Comparison of ENCODE assay signal across 8 cellular contexts in the genomic region with DNA sequence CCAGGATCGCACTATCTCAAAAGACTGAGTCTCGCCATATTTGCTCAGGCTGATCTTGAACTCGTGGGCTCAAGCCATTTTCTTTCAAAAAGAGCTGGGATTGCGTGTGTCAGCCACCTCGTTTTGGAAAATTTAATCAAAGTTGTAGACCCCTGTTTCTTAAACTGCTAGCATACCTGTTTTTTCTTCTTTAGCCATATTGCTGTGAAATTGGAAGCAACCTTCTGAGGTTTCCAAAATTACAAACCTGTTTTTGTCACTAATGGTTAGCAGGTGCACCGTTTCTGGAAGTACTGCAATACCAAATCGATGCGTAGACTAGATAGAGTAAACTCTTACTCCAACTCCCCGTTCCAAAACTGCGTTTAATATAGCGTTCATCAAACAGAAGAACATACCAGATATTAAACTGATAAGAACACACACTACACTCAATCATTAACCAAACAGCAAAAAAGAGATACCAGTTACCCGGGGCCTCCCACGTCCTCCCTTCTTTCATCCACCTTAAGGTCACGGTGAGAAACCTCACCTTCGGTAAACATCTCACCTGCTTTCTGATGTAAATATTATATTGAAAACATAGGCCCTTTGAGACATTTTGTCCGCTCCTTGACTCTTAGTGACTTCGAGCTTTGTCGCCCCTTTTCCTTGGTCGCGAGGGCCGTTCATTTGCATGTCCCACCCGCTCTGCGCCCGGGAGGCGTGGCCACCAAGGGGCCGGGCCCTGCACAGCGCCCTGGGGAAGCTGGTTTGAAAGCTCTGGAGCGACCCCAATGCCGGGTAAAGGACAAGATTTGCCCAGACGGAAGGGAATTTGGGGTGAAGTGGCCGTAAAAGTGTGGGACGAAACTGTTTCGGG. TPM values are rescaled to one million over a fixed set of nuclear protein-coding genes. Genes with fewer than 3 reads are reported as not detected.
DNase-seq lines count a peak whose midpoint lies in the region; ATAC-seq, FAIRE-seq and TF ChIP-seq lines count a peak whose summit lies in the region.

Gene RNU2-63P, minus strand, starts transcription at position 462 of the 862 bp plus-strand sequence.

- H3K36me3 ChIP-seq in CD8-positive, alpha-beta memory T cell (ENCODE audit: insufficient read depth, low read length): no peaks in the 10 kb centered on the region
- H3K36me3 ChIP-seq in naive thymus-derived CD4-positive, alpha-beta T cell (ENCODE audit: control insufficient read depth in 2 of 3, insufficient read depth in 3 of 3, low read length in 3 of 3): peaks cover 0 to 4% (median 0%) of the 10 kb centered on the region in 3 experiments

- TF ChIP-seq CTCF in fibroblast of mammary gland (conservative IDR thresholded peaks at IDR 0.05; ENCODE audit: control insufficient read depth, insufficient read depth, low read depth, low read length): no peak

- intact Hi-C loops in naive thymus-derived CD4-positive, alpha-beta T cell (cut with micrococcal nuclease): loop anchor here (1.0 to 10.0 kb wide), 3 partner anchors 39 to 1822 kb away; partner anchors contain the start of genes KRCC1 (in 2 of the 2), EIF2AK3 (in 1 of the 2), IMMT (in 1 of the 2) and MRPL35 (in 1 of the 2)

- CTCF ChIA-PET in CD8-positive, alpha-beta memory T cell (lab: Charles Lee): interaction anchor here (1.6 to 2.7 kb wide), 4 partner anchors 9 to 44 kb away, joined by 4 to 10 read pairs (median 6); no protein-coding TSS in a partner anchor
- CTCF ChIA-PET in naive thymus-derived CD4-positive, alpha-beta T cell (lab: Charles Lee): interaction anchor here (0.9 kb wide), 1 partner anchor 44 kb away, joined by 3 read pairs; no protein-coding TSS in a partner anchor

- DNase-seq in CD8-positive, alpha-beta memory T cell: peak; percentile 65 to 87 (median 81)
- DNase-seq in HTR-8/SVneo (ENCODE audit: insufficient read length, low spot score): peak; percentile 31
- peak; percentile 93 for DNase-seq in OCI-M1 (lab: John Stamatoyannopoulos, UW)
- DNase-seq in activated T-cell treated with anti-CD3 and anti-CD28 coated beads, Interleukin-2, amount 50 U/mL, for 48 hours: peak; percentile 90
- DNase-seq in fibroblast of mammary gland (ENCODE audit: low read depth): peak; percentile 95
- DNase-seq in naive thymus-derived CD4-positive, alpha-beta T cell: peak; percentile 70 to 87 (median 84)

- peak within 1 kb of the TSS; percentile 81 for H3K4me3 ChIP-seq in CD8-positive, alpha-beta memory T cell (ENCODE audit: low read length)
- peak within 1 kb of the TSS; percentile 78 for H3K4me3 ChIP-seq in fibroblast of mammary gland (ENCODE audit: control insufficient read depth, low read depth, low read length)
- peak within 1 kb of the TSS; percentile 93 for H3K4me3 ChIP-seq in naive thymus-derived CD4-positive, alpha-beta T cell (ENCODE audit: low read length)

- H3K9me3 Mint-ChIP-seq in CD8-positive, alpha-beta memory T cell: no peaks in the 10 kb centered on the region
- H3K9me3 Mint-ChIP-seq in naive thymus-derived CD4-positive, alpha-beta T cell: peaks cover 0 to 5% (median 0%) of the 10 kb centered on the region in 11 donors
- H3K9me3 Mint-ChIP-seq in stimulated activated memory B cell treated with anti-CD40 and anti-IgM and Interleukin-4, amounts not matched to agents 10 μg/mL and 1 μg/mL and 100 μg/mL, for 72 hours: peaks cover 6% of the 10 kb centered on the region

- POLR2A ChIA-PET in CD8-positive, alpha-beta memory T cell (lab: Charles Lee): interaction anchor here (0.8 to 1.4 kb wide), 2 partner anchors 24 to 38 kb away, joined by 3 to 5 read pairs; no protein-coding TSS in a partner anchor
- POLR2A ChIA-PET in naive thymus-derived CD4-positive, alpha-beta T cell (lab: Charles Lee): interaction anchor here (1.1 to 1.6 kb wide), 3 partner anchors 18 to 44 kb away, joined by 3 to 6 read pairs (median 4); no protein-coding TSS in a partner anchor

- peaks cover 0 to 10% (median 0%) of the 10 kb centered on the region in 3 donors for H3K36me3 Mint-ChIP-seq in CD8-positive, alpha-beta memory T cell
- no peaks in the 10 kb centered on the region for H3K36me3 Mint-ChIP-seq in naive thymus-derived CD4-positive, alpha-beta T cell
- peaks cover 9% of the 10 kb centered on the region for H3K36me3 Mint-ChIP-seq in stimulated activated memory B cell treated with anti-CD40 and anti-IgM and Interleukin-4, amounts not matched to agents 10 μg/mL and 1 μg/mL and 100 μg/mL, for 72 hours

- peak within 1 kb of the TSS; percentile 96 to 100 (median 100) for H3K27ac Mint-ChIP-seq in CD8-positive, alpha-beta memory T cell
- H3K27ac Mint-ChIP-seq in naive thymus-derived CD4-positive, alpha-beta T cell: peak within 1 kb of the TSS; percentile 97 to 100 (median 99)
- H3K27ac Mint-ChIP-seq in stimulated activated memory B cell treated with anti-CD40 and anti-IgM and Interleukin-4, amounts not matched to agents 10 μg/mL and 1 μg/mL and 100 μg/mL, for 72 hours: peak within 1 kb of the TSS; percentile 99

- no peaks in the 10 kb centered on the region for H3K9me3 ChIP-seq in CD8-positive, alpha-beta memory T cell (ENCODE audit: low read length)
- H3K9me3 ChIP-seq in naive thymus-derived CD4-positive, alpha-beta T cell (ENCODE audit: control insufficient read depth in 2 of 3, low read length in 3 of 3): no peaks in the 10 kb centered on the region

- H3K27ac ChIP-seq in CD8-positive, alpha-beta memory T cell (ENCODE audit: low read depth, low read length): peak within 1 kb of the TSS; percentile 95
- peak within 1 kb of the TSS; percentile 90 for H3K27ac ChIP-seq in naive thymus-derived CD4-positive, alpha-beta T cell (ENCODE audit: low read depth, low read length)

- peaks cover 18 to 34% (median 32%) of the 10 kb centered on the region in 3 donors for H3K4me1 Mint-ChIP-seq in CD8-positive, alpha-beta memory T cell
- peaks cover 5 to 29% (median 21%) of the 10 kb centered on the region in 7 donors for H3K4me1 Mint-ChIP-seq in naive thymus-derived CD4-positive, alpha-beta T cell
- peaks cover 23% of the 10 kb centered on the region for H3K4me1 Mint-ChIP-seq in stimulated activated memory B cell treated with anti-CD40 and anti-IgM and Interleukin-4, amounts not matched to agents 10 μg/mL and 1 μg/mL and 100 μg/mL, for 72 hours

- H3K4me3 Mint-ChIP-seq in CD8-positive, alpha-beta memory T cell: peak within 1 kb of the TSS; percentile 89 to 100 (median 99)
- H3K4me3 Mint-ChIP-seq in naive thymus-derived CD4-positive, alpha-beta T cell: peak within 1 kb of the TSS; percentile 95 to 99 (median 97)
- H3K4me3 Mint-ChIP-seq in stimulated activated memory B cell treated with anti-CD40 and anti-IgM and Interleukin-4, amounts not matched to agents 10 μg/mL and 1 μg/mL and 100 μg/mL, for 72 hours: peak within 1 kb of the TSS; percentile 97

- no peaks in the 10 kb centered on the region for H3K27me3 ChIP-seq in CD8-positive, alpha-beta memory T cell (ENCODE audit: insufficient read depth, low read length, poor library complexity, severe bottlenecking)
- H3K27me3 ChIP-seq in naive thymus-derived CD4-positive, alpha-beta T cell (ENCODE audit: control insufficient read depth in 2 of 2, insufficient read depth in 2 of 2, low read length in 2 of 2): no peaks in the 10 kb centered on the region

- no peak for FAIRE-seq in HTR-8/SVneo (lab: Jason Lieb, UNC)

- ATAC-seq in GM21360 (IDR thresholded peaks at IDR 0.05; ENCODE audit: unreplicated experiment): peak; percentile 72
- peak; percentile 87 for ATAC-seq in naive thymus-derived CD4-positive, alpha-beta T cell
- ATAC-seq in stimulated activated memory B cell treated with anti-CD40 and anti-IgM and Interleukin-4, amounts not matched to agents 10 μg/mL and 1 μg/mL and 100 μg/mL, for 72 hours: peak; percentile 91

- H3K4me1 ChIP-seq in CD8-positive, alpha-beta memory T cell (ENCODE audit: insufficient read depth, low read length): peaks cover 7% of the 10 kb centered on the region
- peaks cover 0 to 4% of the 10 kb centered on the region in 2 donors for H3K4me1 ChIP-seq in naive thymus-derived CD4-positive, alpha-beta T cell (ENCODE audit: control insufficient read depth in 2 of 2, insufficient read depth in 2 of 2, low read length in 2 of 2)

- peaks cover 0 to 2% of the 10 kb centered on the region in 2 donors for H3K27me3 Mint-ChIP-seq in CD8-positive, alpha-beta memory T cell
- no peaks in the 10 kb centered on the region for H3K27me3 Mint-ChIP-seq in naive thymus-derived CD4-positive, alpha-beta T cell
- no peaks in the 10 kb centered on the region for H3K27me3 Mint-ChIP-seq in stimulated activated memory B cell treated with anti-CD40 and anti-IgM and Interleukin-4, amounts not matched to agents 10 μg/mL and 1 μg/mL and 100 μg/mL, for 72 hours

RNA-seq across cellular contexts. Expression of gene RNU2-63P, which starts in this region (rescaled TPM):
- 10 to 100 TPM; 35.8 to 42.7 TPM for total RNA-seq in CD8-positive, alpha-beta memory T cell
- polyA plus RNA-seq in CD8-positive, alpha-beta memory T cell: not detected
- 10 to 100 TPM in 3 of 5 experiments, not detected in 2; 14.5 to 28.7 (median 16.6) TPM for total RNA-seq in naive thymus-derived CD4-positive, alpha-beta T cell
- polyA plus RNA-seq in naive thymus-derived CD4-positive, alpha-beta T cell: 10 to 100 TPM in 1 of 2 donors, not detected in 1; 12.4 TPM

Comparison
In these comparisons a context has a peak if more than half of its experiments do, and no peak if none do; other contexts are left out.
1. Peak in every context shown above with its lines: DNase-seq, ATAC-seq, H3K4me3 ChIP-seq and H3K27ac ChIP-seq.
2. DNase-seq: peak in every context shown above with its lines; median percentile 95 in fibroblast of mammary gland; 93 in OCI-M1; 90 in activated T-cell treated with anti-CD3 and anti-CD28 coated beads, Interleukin-2, amount 50 U/mL, for 48 hours; 84 in naive thymus-derived CD4-positive, alpha-beta T cell; 81 in CD8-positive, alpha-beta memory T cell; 31 in HTR-8/SVneo.